Comparison of ENCODE assay signal across 8 cellular contexts in genomic region chr17:44086364-44087311, GRCh38. TPM values are rescaled to one million over a fixed set of nuclear protein-coding genes. Genes with fewer than 3 reads are reported as not detected.
DNase-seq lines count a peak whose midpoint lies in the region; ATAC-seq and TF ChIP-seq lines count a peak whose summit lies in the region.

No MANE protein-coding gene starts in this region.

- no peak for ATAC-seq in GM21515 (IDR thresholded peaks at IDR 0.05; ENCODE audit: unreplicated experiment)
- no peak for ATAC-seq in GM21825 (IDR thresholded peaks at IDR 0.05; ENCODE audit: unreplicated experiment)

- no peaks in the 10 kb centered on the region for H3K27me3 ChIP-seq in MG63
- H3K27me3 ChIP-seq in ovary = no peaks in the 10 kb centered on the region

- no peak for TF ChIP-seq EP300 in ovary (IDR thresholded peaks at IDR 0.05)

- H3K36me3 ChIP-seq in MG63 (peaks cover 31% of the 10 kb centered on the region), ovary (no peaks in the 10 kb centered on the region)

- TF ChIP-seq POLR2A in ovary (IDR thresholded peaks at IDR 0.05) = no peak

- H3K9me3 ChIP-seq in MG63 = no peaks in the 10 kb centered on the region
- H3K9me3 ChIP-seq in ovary = no peaks in the 10 kb centered on the region

- DNase-seq in AG10803 (ENCODE audit: low read depth) (peak; percentile 88), MG63 (peak; percentile 95), epithelial cell of esophagus (ENCODE audit: low read depth) (peak; percentile 96), ovary (peak; percentile 54 to 75 (median 68)), NCI-H2029 (lab: John Stamatoyannopoulos, UW) (no peak)
- peak; percentile 26 to 67 for DNase-seq in activated CD8-positive, alpha-beta memory T cell treated with anti-CD3 and anti-CD28 coated beads for 4 hours (ENCODE audit: low read depth in 2 of 2)

- H3K4me3 ChIP-seq in AG10803 (ENCODE audit: low read length) (no peak overlapping the region), MG63 (no peak overlapping the region), epithelial cell of esophagus (ENCODE audit: low read length) (no peak overlapping the region), ovary (no peak overlapping the region)

- intact Hi-C loops in ovary (cut with DNase I) = no loop called here

- peak overlapping the region; percentile 48 to 67 for H3K27ac ChIP-seq in ovary

- TF ChIP-seq CTCF in AG10803 (conservative IDR thresholded peaks at IDR 0.05; ENCODE audit: low read length) (no peak), epithelial cell of esophagus (IDR thresholded peaks at IDR 0.05; ENCODE audit: insufficient read depth, low read depth, low read length, missing control alignments) (no peak), ovary (IDR thresholded peaks at IDR 0.05) (no peak)

- WGBS in ovary, 3 donors = 34 to 38% (median 34%) methylated on average over 23 of the region's 23 CpGs

- peaks cover 2% of the 10 kb centered on the region for H3K4me1 ChIP-seq in ovary (ENCODE audit: insufficient read depth)

RNA-seq across cellular contexts. Expression of gene G6PC3, which starts 16.1 kb away (rescaled TPM):
- total RNA-seq in MG63 (2014; rRNA removed; shearing (Covaris generic); ENCODE audit: low replicate concordance) = 9.4 and 22.8 TPM in 2 replicates
- total RNA-seq in ovary = 10 to 100 TPM; 14.4 to 56.7 (median 36.2) TPM
- polyA plus RNA-seq in ovary = 10 to 100 TPM; 37.1 to 49.1 TPM

RNA-seq across cellular contexts. Expression of gene LSM12, which starts 20.2 kb away (rescaled TPM):
- total RNA-seq in MG63 (2014; rRNA removed; shearing (Covaris generic); ENCODE audit: low replicate concordance) = 107 and 128 TPM in 2 replicates
- total RNA-seq in ovary = 10 to 100 TPM; 21.3 to 54.6 (median 37.1) TPM
- 10 to 100 TPM; 17.1 to 29.2 TPM for polyA plus RNA-seq in ovary

RNA-seq across cellular contexts. Expression of gene HDAC5, which starts 36.8 kb away (rescaled TPM):
- 31.9 and 50.4 TPM in 2 replicates for total RNA-seq in MG63 (2014; rRNA removed; shearing (Covaris generic); ENCODE audit: low replicate concordance)
- total RNA-seq in ovary = 10 to 100 TPM; 35.1 to 97.6 (median 67.2) TPM
- polyA plus RNA-seq in ovary = 10 to 100 TPM; 11.4 to 75.8 TPM

RNA-seq across cellular contexts. Expression of gene HROB, which starts 55.1 kb away (rescaled TPM):
- total RNA-seq in MG63 (2014; rRNA removed; shearing (Covaris generic); ENCODE audit: low replicate concordance) = 3.8 and 6.5 TPM in 2 replicates
- 1 to 10 TPM in 3 of 7 donors, under 1 TPM in 4; 0.86 to 6.3 (median 0.97) TPM for total RNA-seq in ovary
- polyA plus RNA-seq in ovary = 1 to 10 TPM; 1.0 TPM
